14 cellular contexts compared by ENCODE assay signal in the genomic region with DNA sequence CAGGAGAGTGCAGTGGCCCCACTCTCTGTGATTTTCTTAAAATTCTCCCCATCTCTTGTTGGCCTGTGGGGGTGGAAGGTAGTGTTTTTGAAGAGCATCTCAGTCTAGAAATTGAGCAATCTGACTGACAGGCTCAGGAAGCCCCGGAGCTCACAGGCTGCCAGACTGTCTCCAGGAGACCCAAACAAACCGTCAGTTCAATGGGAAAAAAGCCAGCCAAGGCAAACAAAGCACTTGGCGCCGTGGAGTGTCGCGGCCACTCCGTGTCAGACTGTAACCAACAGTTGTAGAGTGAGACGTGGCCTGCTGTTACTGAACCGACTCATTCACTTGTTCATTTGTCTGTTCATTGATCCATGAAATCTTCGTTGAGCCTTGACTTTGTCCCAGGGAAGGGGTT. TPM values are rescaled to one million over a fixed set of nuclear protein-coding genes. Genes with fewer than 3 reads are reported as not detected.
A peak's percentile ranks its signal among the peaks of the same experiment; 100 is the strongest.
DNase-seq lines count a peak whose midpoint lies in the region; ATAC-seq and TF ChIP-seq lines count a peak whose summit lies in the region.
"Had no signal": no experiment of that assay in that cellular context is flagged by ENCODE, and none has a peak within 500 bp of the region (broad histone marks: within the 10 kb centered on the region; RNA-seq: fewer than 3 reads in every experiment).

No MANE protein-coding gene starts in this region.

- H3K27ac ChIP-seq in body of pancreas, result no peak overlapping the region
- H3K27ac ChIP-seq: hepatocyte had no signal

- no peaks in the 10 kb centered on the region for H3K27me3 Mint-ChIP-seq in activated CD8-positive, alpha-beta memory T cell treated with anti-CD3 and anti-CD28 coated beads, Interleukin-2, amount 10 ng/mL, durations not matched to agents 7 days and 5 days
- H3K27me3 Mint-ChIP-seq: activated CD4-positive, alpha-beta T cell treated with anti-CD3 and anti-CD28 coated beads, Interleukin-2, amount 10 ng/mL, durations not matched to agents 24 days and 14 days had no signal

- CTCF ChIA-PET in activated CD8-positive, alpha-beta memory T cell treated with anti-CD3 and anti-CD28 coated beads, Interleukin-2, amount 10 ng/mL, durations not matched to agents 7 days and 5 days (lab: Charles Lee), result interaction anchor here (3.2 kb wide), 1 partner anchor 34 kb away, joined by 21 read pairs; the partner anchor contains the start of gene RGS9

- H3K27me3 ChIP-seq in body of pancreas, result no peaks in the 10 kb centered on the region
- H3K27me3 ChIP-seq: hepatocyte, spleen had no signal

- peak; percentile 95 for ATAC-seq in body of pancreas
- peak; percentile 37 for ATAC-seq in left colon
- ATAC-seq in activated CD8-positive, alpha-beta memory T cell treated with anti-CD3 and anti-CD28 coated beads, Interleukin-2, amount 10 ng/mL, durations not matched to agents 7 days and 5 days, result no peak
- no peak for ATAC-seq in HG03521 (IDR thresholded peaks at IDR 0.05; ENCODE audit: unreplicated experiment)
- ATAC-seq: naive thymus-derived CD4-positive, alpha-beta T cell had no signal

- H3K36me3 ChIP-seq in body of pancreas (replicated peaks in 1 of 2; ENCODE audit: insufficient read depth in 1 of 2, low read depth in 2 of 2), result no peaks in the 10 kb centered on the region
- H3K36me3 ChIP-seq: spleen had no signal

- H3K36me3 Mint-ChIP-seq in activated CD8-positive, alpha-beta memory T cell treated with anti-CD3 and anti-CD28 coated beads, Interleukin-2, amount 10 ng/mL, durations not matched to agents 7 days and 5 days, result peaks cover 5% of the 10 kb centered on the region
- H3K36me3 Mint-ChIP-seq: CD4-positive, CD25-positive, alpha-beta regulatory T cell had no signal

- H3K9me3 Mint-ChIP-seq in activated CD8-positive, alpha-beta memory T cell treated with anti-CD3 and anti-CD28 coated beads, Interleukin-2, amount 10 ng/mL, durations not matched to agents 7 days and 5 days (ENCODE audit: low read depth), result no peaks in the 10 kb centered on the region
- H3K9me3 Mint-ChIP-seq: activated CD4-positive, alpha-beta T cell treated with anti-CD3 and anti-CD28 coated beads, Interleukin-2, amount 10 ng/mL, durations not matched to agents 24 days and 14 days; activated naive CD4-positive, alpha-beta T cell treated with anti-CD3 and anti-CD28 coated beads for 36 hours; CD4-positive, CD25-positive, alpha-beta regulatory T cell; naive thymus-derived CD4-positive, alpha-beta T cell had no signal

- peaks cover 11% of the 10 kb centered on the region for H3K4me1 Mint-ChIP-seq in activated CD8-positive, alpha-beta memory T cell treated with anti-CD3 and anti-CD28 coated beads, Interleukin-2, amount 10 ng/mL, durations not matched to agents 7 days and 5 days

- no peak overlapping the region for H3K4me3 Mint-ChIP-seq in activated CD8-positive, alpha-beta memory T cell treated with anti-CD3 and anti-CD28 coated beads, Interleukin-2, amount 10 ng/mL, durations not matched to agents 7 days and 5 days
- H3K4me3 Mint-ChIP-seq: activated CD4-positive, alpha-beta T cell treated with anti-CD3 and anti-CD28 coated beads, Interleukin-2, amount 10 ng/mL, durations not matched to agents 24 days and 14 days; activated naive CD4-positive, alpha-beta T cell treated with anti-CD3 and anti-CD28 coated beads for 36 hours; naive thymus-derived CD4-positive, alpha-beta T cell had no signal

- intact Hi-C loops in body of pancreas (cut with DNase I), result no loop called here
- intact Hi-C loops in left colon (cut with DNase I, micrococcal nuclease), result no loop called here

- TF ChIP-seq POLR2A in body of pancreas (IDR thresholded peaks at IDR 0.05), result no peak

- no peak overlapping the region for H3K4me3 ChIP-seq in body of pancreas
- H3K4me3 ChIP-seq: hepatocyte, spleen had no signal

- WGBS in body of pancreas, 2 donors, result 18 to 25% methylated on average over 10 of the region's 10 CpGs

- H3K27ac Mint-ChIP-seq in activated CD8-positive, alpha-beta memory T cell treated with anti-CD3 and anti-CD28 coated beads, Interleukin-2, amount 10 ng/mL, durations not matched to agents 7 days and 5 days, result no peak overlapping the region
- H3K27ac Mint-ChIP-seq: activated naive CD4-positive, alpha-beta T cell treated with anti-CD3 and anti-CD28 coated beads for 36 hours; CD4-positive, CD25-positive, alpha-beta regulatory T cell had no signal

- peaks cover 3% of the 10 kb centered on the region for H3K4me1 ChIP-seq in body of pancreas

- H3K9me3 ChIP-seq in body of pancreas, result no peaks in the 10 kb centered on the region
- H3K9me3 ChIP-seq: spleen had no signal

- peak; percentile 89 for DNase-seq in DMS53 (lab: John Stamatoyannopoulos, UW)
- DNase-seq in NCI-H2029 treated with DMSO at 0.1 percent for 48 hours (lab: John Stamatoyannopoulos, UW), result peak; percentile 86
- peak; percentile 77 to 85 (median 82) for DNase-seq in body of pancreas
- no peak for DNase-seq in left colon
- no peak for DNase-seq in activated CD8-positive, alpha-beta memory T cell treated with anti-CD3 and anti-CD28 coated beads, Interleukin-2, amount 10 ng/mL, durations not matched to agents 7 days and 5 days
- DNase-seq in Kasumi-1 (lab: John Stamatoyannopoulos, UW), result no peak
- no peak for DNase-seq in HuH-7 (ENCODE audit: low spot score)
- DNase-seq: activated CD4-positive, alpha-beta T cell treated with anti-CD3 and anti-CD28 coated beads, Interleukin-2, amount 10 ng/mL, durations not matched to agents 24 days and 14 days; activated naive CD4-positive, alpha-beta T cell treated with anti-CD3 and anti-CD28 coated beads for 36 hours; CD4-positive, CD25-positive, alpha-beta regulatory T cell; naive thymus-derived CD4-positive, alpha-beta T cell; spleen had no signal

- TF ChIP-seq CTCF in body of pancreas (IDR thresholded peaks at IDR 0.05), result no peak

RNA-seq across cellular contexts. Expression of gene RGS9, which starts 33.7 kb away (rescaled TPM):
- total RNA-seq in body of pancreas, result 1 to 10 TPM; 4.3 to 4.4 TPM
- total RNA-seq in left colon, result 10 to 100 TPM in 1 of 2 donors, 1 to 10 TPM in 1; 7.1 to 11.4 TPM
- 10 to 100 TPM in 1 of 2 experiments, 1 to 10 TPM in 1; 4.7 to 16.0 TPM for total RNA-seq in activated CD8-positive, alpha-beta memory T cell treated with anti-CD3 and anti-CD28 coated beads, Interleukin-2, amount 10 ng/mL, durations not matched to agents 7 days and 5 days

Comparison
In these comparisons a context has a peak if more than half of its experiments do, and no peak if none do; other contexts are left out.
1. DNase-seq: peak in DMS53 (single experiment), NCI-H2029 treated with DMSO at 0.1 percent for 48 hours (single experiment) and body of pancreas (4 of 4); none in left colon (0 of 2), activated CD8-positive, alpha-beta memory T cell treated with anti-CD3 and anti-CD28 coated beads, Interleukin-2, amount 10 ng/mL, durations not matched to agents 7 days and 5 days (single experiment), Kasumi-1 (0 of 2) and HuH-7 (single experiment).
2. ATAC-seq: peak in body of pancreas (single experiment) and left colon (single experiment); none in activated CD8-positive, alpha-beta memory T cell treated with anti-CD3 and anti-CD28 coated beads, Interleukin-2, amount 10 ng/mL, durations not matched to agents 7 days and 5 days (single experiment) and HG03521 (single experiment).